9 cellular contexts compared by ENCODE assay signal in the genomic region with DNA sequence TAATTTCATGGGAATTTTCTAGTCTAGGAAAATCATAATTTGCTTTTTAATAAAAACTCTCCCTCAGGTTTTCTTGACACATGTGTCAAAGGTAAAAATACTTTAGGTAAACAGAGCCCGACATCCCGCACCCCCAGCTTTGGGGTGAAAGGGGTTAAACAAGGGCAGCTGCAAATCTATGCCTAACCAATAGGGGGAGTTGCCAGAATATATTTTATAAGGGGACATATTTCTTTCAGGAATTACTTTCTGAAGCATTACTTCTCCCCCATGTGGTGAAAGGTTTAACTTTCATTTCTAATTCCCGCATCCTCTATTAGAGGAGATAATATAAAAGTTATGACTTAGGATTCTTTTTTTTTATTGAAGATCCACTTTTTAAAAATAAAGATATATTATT. TPM values are rescaled to one million over a fixed set of nuclear protein-coding genes. Genes with fewer than 3 reads are reported as not detected.
DNase-seq lines count a peak whose midpoint lies in the region; ATAC-seq and TF ChIP-seq lines count a peak whose summit lies in the region.
"Had no signal": no experiment of that assay in that cellular context is flagged by ENCODE, and none has a peak within 500 bp of the region (broad histone marks: within the 10 kb centered on the region; RNA-seq: fewer than 3 reads in every experiment).

No MANE protein-coding gene starts in this region.

- peak; percentile 42 for DNase-seq in A673 (ENCODE audit: low spot score)
- DNase-seq in Peyer's patch, result peak in 1 of 3 donors; percentile 19
- DNase-seq in fibroblast of villous mesenchyme (ENCODE audit: low read depth), result peak; percentile 0
- peak; percentile 6 for DNase-seq in superior temporal gyrus (ENCODE audit: extremely low spot score)
- no peak for DNase-seq in activated T-cell treated with anti-CD3 and anti-CD28 coated beads, Interleukin-2, amount 50 U/mL, for 1 hour
- DNase-seq in OCI-M2 (lab: John Stamatoyannopoulos, UW; ENCODE audit: unreplicated experiment), result no peak

- CTCF ChIA-PET in A673 (lab: Charles Lee), result no interaction called here

- H3K36me3 ChIP-seq in A673 (ENCODE audit: insufficient read depth, low read length, poor library complexity, severe bottlenecking), result no peaks in the 10 kb centered on the region
- H3K36me3 ChIP-seq in Peyer's patch, result no peaks in the 10 kb centered on the region

- intact Hi-C loops in A673 (cut with micrococcal nuclease; ENCODE audit: unreplicated experiment), result no loop called here

- no peak overlapping the region for H3K27ac ChIP-seq in A673 (ENCODE audit: low read depth, low read length, poor library complexity, severe bottlenecking)
- H3K27ac ChIP-seq in Peyer's patch, result no peak overlapping the region
- H3K27ac ChIP-seq: body of pancreas had no signal

- no TSS peak for BruUV-seq in A673 (replicated peaks; lab: Mats Ljungman, UMichigan)

- ATAC-seq in activated CD4-positive, CD25-positive, alpha-beta regulatory T cell treated with anti-CD3 and anti-CD28 coated beads, Interleukin-2, amount 50 U/mL, for 24 hours, result no peak
- ATAC-seq: body of pancreas had no signal

- peak; percentile 52 for TF ChIP-seq CTCF in A673 (conservative IDR thresholded peaks at IDR 0.05; ENCODE audit: low read depth, low read length)
- TF ChIP-seq CTCF in GM12873 (IDR thresholded peaks at IDR 0.05; ENCODE audit: insufficient read depth, low read depth, low read length, missing control alignments), result peak; percentile 52
- TF ChIP-seq CTCF in Peyer's patch (IDR thresholded peaks at IDR 0.05), result peak; percentile 35 to 74 (median 59)
- peak; percentile 24 for TF ChIP-seq CTCF in fibroblast of villous mesenchyme (IDR thresholded peaks at IDR 0.05; ENCODE audit: insufficient read depth, low read depth, low read length)

- TF ChIP-seq POLR2A in Peyer's patch (IDR thresholded peaks at IDR 0.05), result no peak

- H3K4me1 ChIP-seq in A673 (ENCODE audit: insufficient read depth, low read length, poor library complexity, severe bottlenecking), result no peaks in the 10 kb centered on the region
- no peaks in the 10 kb centered on the region for H3K4me1 ChIP-seq in Peyer's patch
- H3K4me1 ChIP-seq: body of pancreas had no signal

- no peak overlapping the region for H3K4me3 ChIP-seq in A673 (ENCODE audit: low read depth, low read length, poor library complexity, severe bottlenecking)
- no peak overlapping the region for H3K4me3 ChIP-seq in Peyer's patch
- no peak overlapping the region for H3K4me3 ChIP-seq in fibroblast of villous mesenchyme (ENCODE audit: low read depth, low read length)
- H3K4me3 ChIP-seq: body of pancreas had no signal

- H3K9me3 ChIP-seq in A673 (ENCODE audit: low read depth, low read length, poor library complexity, severe bottlenecking), result no peaks in the 10 kb centered on the region
- no peaks in the 10 kb centered on the region for H3K9me3 ChIP-seq in Peyer's patch
- H3K9me3 ChIP-seq: body of pancreas had no signal

- H3K27me3 ChIP-seq in A673 (replicated peaks; ENCODE audit: insufficient read depth, low read depth, low read length, poor library complexity) (no peaks in the 10 kb centered on the region), Peyer's patch (no peaks in the 10 kb centered on the region)
- H3K27me3 ChIP-seq: body of pancreas had no signal

- POLR2A ChIA-PET in A673 (lab: Charles Lee; ENCODE audit: low non-redundant PET), result no interaction called here

RNA-seq across cellular contexts. Expression of gene HEPH, which starts 53.9 kb away (rescaled TPM):
- total RNA-seq in A673 (2021) (not detected in 2 replicates), Peyer's patch (100 to 1,000 TPM in 3 of 4 donors, 10 to 100 TPM in 1; 65.2 to 249 (median 231) TPM), fibroblast of villous mesenchyme (1.3 and 4.8 TPM in 2 replicates)

Comparison
In these comparisons a context has a peak if more than half of its experiments do, and no peak if none do; other contexts are left out.
1. DNase-seq: peak in A673 (single experiment), fibroblast of villous mesenchyme (single experiment) and superior temporal gyrus (single experiment); none in activated T-cell treated with anti-CD3 and anti-CD28 coated beads, Interleukin-2, amount 50 U/mL, for 1 hour (single experiment) and OCI-M2 (single experiment).
2. RNA of gene HEPH, which starts 53.9 kb away (total RNA-seq): 65.2 to 249 TPM in Peyer's patch; 1.3 to 4.8 TPM in fibroblast of villous mesenchyme and not detected in A673; every median in the first group is over 10 times any median in the second.
3. Peak in every context shown above with its lines, with median percentiles within 50 percentile points of each other: CTCF ChIP-seq.